11 cellular contexts compared by ENCODE assay signal in genomic region chr11:70503878-70504240, GRCh38.
DNase-seq lines count a peak whose midpoint lies in the region; ATAC-seq and TF ChIP-seq lines count a peak whose summit lies in the region.
"Had no signal": no experiment of that assay in that cellular context is flagged by ENCODE, and none has a peak within 500 bp of the region (broad histone marks: within the 10 kb centered on the region; RNA-seq: fewer than 3 reads in every experiment).

No MANE protein-coding gene starts in this region.

- TF ChIP-seq CTCF in suprapubic skin (IDR thresholded peaks at IDR 0.05), result no peak

- no peaks in the 10 kb centered on the region for H3K4me1 Mint-ChIP-seq in activated T-helper 1 cell treated with anti-CD3 and anti-CD28 coated beads, Interleukin-12 subunit alpha, Interleukin-12 subunit beta, Interleukin-2, Interleukin-4 antibody, amounts not matched to agents 30 ng/mL and 10 ng/mL and 1 ng/mL, durations not matched to agents 14 hours and 24 hours and 36 hours (ENCODE audit: low read depth)
- H3K4me1 Mint-ChIP-seq: stimulated activated naive B cell treated with anti-CD40 and anti-IgM and Interleukin-4, amounts not matched to agents 10 μg/mL and 1 μg/mL and 100 μg/mL, for 72 hours had no signal

- no peaks in the 10 kb centered on the region for H3K36me3 Mint-ChIP-seq in activated T-helper 1 cell treated with anti-CD3 and anti-CD28 coated beads, Interleukin-12 subunit alpha, Interleukin-12 subunit beta, Interleukin-2, Interleukin-4 antibody, amounts not matched to agents 30 ng/mL and 10 ng/mL and 1 ng/mL, durations not matched to agents 14 hours and 24 hours and 36 hours (ENCODE audit: low read depth)
- H3K36me3 Mint-ChIP-seq: stimulated activated naive B cell treated with anti-CD40 and anti-IgM and Interleukin-4, amounts not matched to agents 10 μg/mL and 1 μg/mL and 100 μg/mL, for 72 hours had no signal

- H3K9me3 Mint-ChIP-seq in activated T-helper 1 cell treated with anti-CD3 and anti-CD28 coated beads, Interleukin-12 subunit alpha, Interleukin-12 subunit beta, Interleukin-2, Interleukin-4 antibody, amounts not matched to agents 30 ng/mL and 10 ng/mL and 1 ng/mL, durations not matched to agents 14 hours and 24 hours and 36 hours, result no peaks in the 10 kb centered on the region
- H3K9me3 Mint-ChIP-seq: CD4-positive, alpha-beta T cell; stimulated activated naive B cell treated with anti-CD40 and anti-IgM and Interleukin-4, amounts not matched to agents 10 μg/mL and 1 μg/mL and 100 μg/mL, for 72 hours had no signal

- WGBS in right cardiac atrium, result 65% methylated on average over 7 of the region's 7 CpGs
- 84% methylated on average over 5 of the region's 7 CpGs for WGBS in suprapubic skin

- intact Hi-C loops in right cardiac atrium (cut with DNase I), result no loop called here
- intact Hi-C loops in activated T-helper 1 cell treated with anti-CD3 and anti-CD28 coated beads, Interleukin-12 subunit alpha, Interleukin-12 subunit beta, Interleukin-2, Interleukin-4 antibody, amounts not matched to agents 30 ng/mL and 10 ng/mL and 1 ng/mL, durations not matched to agents 14 hours and 24 hours and 36 hours (cut with micrococcal nuclease), result no loop called here

- no peak overlapping the region for H3K27ac Mint-ChIP-seq in activated T-helper 1 cell treated with anti-CD3 and anti-CD28 coated beads, Interleukin-12 subunit alpha, Interleukin-12 subunit beta, Interleukin-2, Interleukin-4 antibody, amounts not matched to agents 30 ng/mL and 10 ng/mL and 1 ng/mL, durations not matched to agents 14 hours and 24 hours and 36 hours
- H3K27ac Mint-ChIP-seq: CD4-positive, alpha-beta T cell; stimulated activated naive B cell treated with anti-CD40 and anti-IgM and Interleukin-4, amounts not matched to agents 10 μg/mL and 1 μg/mL and 100 μg/mL, for 72 hours had no signal

- TF ChIP-seq POLR2A in suprapubic skin (IDR thresholded peaks at IDR 0.05), result no peak

- no peaks in the 10 kb centered on the region for H3K27me3 Mint-ChIP-seq in activated T-helper 1 cell treated with anti-CD3 and anti-CD28 coated beads, Interleukin-12 subunit alpha, Interleukin-12 subunit beta, Interleukin-2, Interleukin-4 antibody, amounts not matched to agents 30 ng/mL and 10 ng/mL and 1 ng/mL, durations not matched to agents 14 hours and 24 hours and 36 hours (ENCODE audit: insufficient read depth)

- no peak for TF ChIP-seq EP300 in suprapubic skin (IDR thresholded peaks at IDR 0.05)

- no peaks in the 10 kb centered on the region for H3K27me3 ChIP-seq in right cardiac atrium (ENCODE audit: control insufficient read depth, insufficient read depth)
- H3K27me3 ChIP-seq in suprapubic skin, result no peaks in the 10 kb centered on the region

- H3K9me3 ChIP-seq in right cardiac atrium (ENCODE audit: control insufficient read depth, low read length) (no peaks in the 10 kb centered on the region), suprapubic skin (no peaks in the 10 kb centered on the region)

- H3K4me3 Mint-ChIP-seq in activated T-helper 1 cell treated with anti-CD3 and anti-CD28 coated beads, Interleukin-12 subunit alpha, Interleukin-12 subunit beta, Interleukin-2, Interleukin-4 antibody, amounts not matched to agents 30 ng/mL and 10 ng/mL and 1 ng/mL, durations not matched to agents 14 hours and 24 hours and 36 hours, result no peak overlapping the region
- H3K4me3 Mint-ChIP-seq: CD4-positive, alpha-beta T cell; stimulated activated naive B cell treated with anti-CD40 and anti-IgM and Interleukin-4, amounts not matched to agents 10 μg/mL and 1 μg/mL and 100 μg/mL, for 72 hours had no signal

- H3K36me3 ChIP-seq in suprapubic skin, result no peaks in the 10 kb centered on the region

- H3K4me3 ChIP-seq in right cardiac atrium (ENCODE audit: low read length), result no peak overlapping the region
- no peak overlapping the region for H3K4me3 ChIP-seq in suprapubic skin

- ATAC-seq in right cardiac atrium, result no peak
- no peak for ATAC-seq in GM18502 (IDR thresholded peaks at IDR 0.05; ENCODE audit: poor library complexity, unreplicated experiment)
- ATAC-seq: stimulated activated naive B cell treated with anti-CD40 and anti-IgM and Interleukin-4, amounts not matched to agents 10 μg/mL and 1 μg/mL and 100 μg/mL, for 72 hours had no signal

- H3K27ac ChIP-seq in right cardiac atrium (ENCODE audit: low read length) (no peak overlapping the region), suprapubic skin (no peak overlapping the region)

- peak; percentile 48 for DNase-seq in COLO668 (lab: John Stamatoyannopoulos, UW; ENCODE audit: unreplicated experiment)
- DNase-seq in HuH-7.5 (ENCODE audit: low spot score), result peak; percentile 61
- peak; percentile 57 for DNase-seq in NCI-H774 (lab: John Stamatoyannopoulos, UW)
- DNase-seq in right cardiac atrium, result peak in 2 of 3 donors; percentile 21 to 41
- no peak for DNase-seq in activated T-helper 1 cell treated with anti-CD3 and anti-CD28 coated beads, Interleukin-12 subunit alpha, Interleukin-12 subunit beta, Interleukin-2, Interleukin-4 antibody, amounts not matched to agents 30 ng/mL and 10 ng/mL and 1 ng/mL, durations not matched to agents 14 hours and 24 hours and 36 hours (ENCODE audit: low spot score)
- no peak for DNase-seq in suprapubic skin (ENCODE audit: low spot score in 2 of 2)
- DNase-seq in NOMO-1 (lab: John Stamatoyannopoulos, UW; ENCODE audit: unreplicated experiment in 2 of 2), result no peak
- DNase-seq: CD4-positive, alpha-beta T cell; NK-92 treated with Interleukin-12 subunit alpha and Interleukin-12 subunit beta, amount 100 ng/mL, for 24 hours; stimulated activated naive B cell treated with anti-CD40 and anti-IgM and Interleukin-4, amounts not matched to agents 10 μg/mL and 1 μg/mL and 100 μg/mL, for 72 hours had no signal

- H3K4me1 ChIP-seq in right cardiac atrium (ENCODE audit: control insufficient read depth, insufficient read depth, low read length), result peaks cover 2% of the 10 kb centered on the region
- no peaks in the 10 kb centered on the region for H3K4me1 ChIP-seq in suprapubic skin

Comparison
In these comparisons a context has a peak if more than half of its experiments do, and no peak if none do; other contexts are left out.
1. DNase-seq: peak in COLO668 (single experiment), HuH-7.5 (single experiment), NCI-H774 (single experiment) and right cardiac atrium (2 of 3); none in activated T-helper 1 cell treated with anti-CD3 and anti-CD28 coated beads, Interleukin-12 subunit alpha, Interleukin-12 subunit beta, Interleukin-2, Interleukin-4 antibody, amounts not matched to agents 30 ng/mL and 10 ng/mL and 1 ng/mL, durations not matched to agents 14 hours and 24 hours and 36 hours (single experiment), suprapubic skin (0 of 2) and NOMO-1 (0 of 2).